ENCODE assay signal across 26 cellular contexts in the genomic region with DNA sequence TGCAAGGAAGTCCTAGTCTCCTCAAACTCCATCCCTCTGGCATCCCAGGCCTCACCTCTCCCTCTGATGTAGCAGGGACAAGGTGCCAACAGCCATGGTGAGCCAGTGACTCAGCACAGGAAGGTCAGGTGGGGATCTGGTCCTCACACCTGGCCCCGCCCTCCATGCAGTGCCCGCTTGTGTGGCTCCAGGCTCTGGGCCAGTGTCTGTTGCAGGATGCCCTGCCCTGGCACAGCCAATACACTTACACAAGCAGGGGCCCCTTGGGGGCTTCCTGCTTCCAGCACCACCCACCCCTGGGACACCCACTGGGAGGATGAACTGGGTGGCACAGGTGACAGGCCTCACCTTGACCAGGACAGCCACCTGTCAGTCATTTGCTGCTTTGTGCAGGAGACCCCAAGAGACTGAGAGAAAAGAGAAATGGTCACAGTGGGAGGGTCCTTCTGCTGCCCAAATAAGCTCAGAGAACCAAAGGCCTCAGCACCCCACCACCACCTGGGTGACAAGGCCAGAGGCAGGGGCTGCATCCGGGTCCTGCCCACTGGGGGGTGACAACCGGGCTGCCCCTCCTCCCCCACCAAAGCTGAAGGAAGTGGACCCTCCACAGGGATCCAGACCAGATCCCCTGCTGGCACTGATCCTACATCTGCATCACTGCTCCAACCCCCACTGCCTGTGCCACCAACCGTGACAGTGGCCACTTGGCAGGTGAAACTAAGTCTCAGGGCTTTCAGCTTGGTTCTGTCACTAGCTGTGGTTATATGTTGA.
"Had no signal": no experiment of that assay in that cellular context is flagged by ENCODE, and none has a peak within 500 bp of the region (broad histone marks: within the 10 kb centered on the region; RNA-seq: fewer than 3 reads in every experiment).

No MANE protein-coding gene starts in this region.

- H3K27me3 ChIP-seq: hepatocyte, pancreas, sigmoid colon, spleen, uterus had no signal

- H3K4me3 ChIP-seq: heart right ventricle, hepatocyte, left lung, lung, mucosa of descending colon, pancreas, prostate gland, sigmoid colon, spleen, uterus had no signal

- H3K27me3 Mint-ChIP-seq: naive thymus-derived CD4-positive, alpha-beta T cell; natural killer cell treated with Interleukin-12 subunit alpha and Interleukin-12 subunit beta and Interleukin-15 and Interleukin-18, amount 100 ng/mL, for 72 hours; stimulated activated naive CD8-positive, alpha-beta T cell treated with anti-CD3 and anti-CD28 coated beads, Interleukin-15, amount 100 ng/mL, for 72 hours had no signal

- H3K4me1 Mint-ChIP-seq: naive thymus-derived CD4-positive, alpha-beta T cell; stimulated activated effector memory CD8-positive, alpha-beta T cell treated with anti-CD3 and anti-CD28 coated beads, Interleukin-12 subunit alpha, Interleukin-12 subunit beta, amount 100 ng/mL, for 72 hours; stimulated activated naive CD8-positive, alpha-beta T cell treated with anti-CD3 and anti-CD28 coated beads, Interleukin-15, amount 100 ng/mL, for 72 hours had no signal

- H3K9me3 ChIP-seq: mucosa of descending colon, pancreas, prostate gland, sigmoid colon, uterus had no signal

- ATAC-seq: heart right ventricle; left colon; left lung; mucosa of descending colon; naive thymus-derived CD4-positive, alpha-beta T cell; pancreas; right cardiac atrium; stimulated activated naive CD8-positive, alpha-beta T cell treated with anti-CD3 and anti-CD28 coated beads, Interleukin-15, amount 100 ng/mL, for 72 hours had no signal

- H3K36me3 ChIP-seq: heart right ventricle, left lung, pancreas, prostate gland, sigmoid colon, spleen, uterus had no signal

- H3K4me3 Mint-ChIP-seq: naive thymus-derived CD4-positive, alpha-beta T cell; natural killer cell treated with Interleukin-12 subunit alpha and Interleukin-12 subunit beta and Interleukin-15 and Interleukin-18, amount 100 ng/mL, for 72 hours; stimulated activated effector memory CD8-positive, alpha-beta T cell treated with anti-CD3 and anti-CD28 coated beads, Interleukin-12 subunit alpha, Interleukin-12 subunit beta, amount 100 ng/mL, for 72 hours; stimulated activated naive CD8-positive, alpha-beta T cell treated with anti-CD3 and anti-CD28 coated beads, Interleukin-15, amount 100 ng/mL, for 72 hours had no signal

- H3K27ac ChIP-seq: heart right ventricle, hepatocyte, left lung, pancreas, prostate gland, sigmoid colon, spleen, uterus had no signal

- H3K36me3 Mint-ChIP-seq: natural killer cell treated with Interleukin-12 subunit alpha and Interleukin-12 subunit beta and Interleukin-15 and Interleukin-18, amount 100 ng/mL, for 72 hours; stimulated activated effector memory CD8-positive, alpha-beta T cell treated with anti-CD3 and anti-CD28 coated beads, Interleukin-12 subunit alpha, Interleukin-12 subunit beta, amount 100 ng/mL, for 72 hours had no signal

- H3K27ac Mint-ChIP-seq: natural killer cell treated with Interleukin-12 subunit alpha and Interleukin-12 subunit beta and Interleukin-15 and Interleukin-18, amount 100 ng/mL, for 72 hours; stimulated activated effector memory CD8-positive, alpha-beta T cell treated with anti-CD3 and anti-CD28 coated beads, Interleukin-12 subunit alpha, Interleukin-12 subunit beta, amount 100 ng/mL, for 72 hours; stimulated activated naive CD8-positive, alpha-beta T cell treated with anti-CD3 and anti-CD28 coated beads, Interleukin-15, amount 100 ng/mL, for 72 hours had no signal

- H3K4me1 ChIP-seq: heart right ventricle, left lung, pancreas, prostate gland, sigmoid colon, spleen, uterus had no signal

- H3K4me2 ChIP-seq: hepatocyte had no signal

- DNase-seq: heart right ventricle; kidney; left colon; left lung; mesendoderm; midbrain; mucosa of descending colon; naive thymus-derived CD4-positive, alpha-beta T cell; pancreas; posterior cingulate gyrus; retina; right cardiac atrium; sigmoid colon; small intestine; spleen; stimulated activated CD4-positive, alpha-beta T cell treated with anti-CD3 and anti-CD28 coated beads, Interleukin-4, amount 100 ng/mL, for 24 hours; stimulated activated naive CD4-positive, alpha-beta T cell treated with Interleukin-2 at 50 U/mL for 16 hours; stimulated activated naive CD8-positive, alpha-beta T cell treated with anti-CD3 and anti-CD28 coated beads, Interleukin-15, amount 100 ng/mL, for 72 hours; substantia nigra; trophoblast cell; uterus had no signal
